Comparison of ENCODE assay signal across 8 cellular contexts in the genomic region with DNA sequence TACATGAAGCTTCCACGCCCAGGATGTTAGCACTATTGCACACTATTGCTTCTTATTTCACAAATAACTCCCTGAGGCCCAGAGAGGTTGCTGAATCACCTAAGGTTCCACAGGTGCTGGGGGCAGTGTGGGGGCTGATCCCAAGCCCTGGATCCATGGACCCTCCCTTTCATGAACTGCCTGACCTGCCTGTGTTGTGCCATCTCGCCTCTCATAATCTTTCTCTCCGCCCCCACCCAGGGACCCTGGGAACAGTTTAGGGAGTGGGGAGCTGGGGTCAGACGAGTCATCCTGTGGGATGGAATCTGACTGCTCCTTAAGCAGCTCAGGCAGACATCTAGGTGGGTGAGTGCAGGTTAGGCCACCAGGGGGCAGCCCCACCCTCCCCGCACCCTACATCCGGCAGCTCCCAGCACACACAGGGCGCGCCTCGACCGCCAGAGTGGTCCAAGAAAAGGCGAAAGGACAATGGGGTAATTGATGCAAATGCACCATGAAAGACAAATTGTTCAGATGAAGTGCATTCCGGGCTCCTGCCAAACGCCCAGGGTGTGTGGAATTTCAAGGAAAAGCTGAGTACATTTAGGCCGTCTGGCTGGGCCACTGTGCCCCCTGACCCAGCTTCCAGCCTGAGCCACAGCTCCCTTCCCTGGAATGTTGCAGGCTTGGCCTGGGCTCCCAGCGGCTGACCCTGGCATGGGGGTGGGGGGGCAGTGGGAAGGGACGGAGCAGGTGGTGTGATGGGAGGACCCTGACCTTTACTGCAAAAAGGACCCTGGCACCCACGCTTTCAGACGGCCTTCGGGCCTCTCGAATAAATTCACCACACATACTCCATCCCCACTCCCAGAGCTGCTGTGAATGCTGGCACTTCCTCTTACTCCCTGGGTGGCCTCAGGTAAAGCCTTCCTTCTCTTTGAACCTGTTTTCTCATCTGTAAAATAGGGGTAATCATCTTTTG. TPM values are rescaled to one million over a fixed set of nuclear protein-coding genes. Genes with fewer than 3 reads are reported as not detected.
A peak's percentile ranks its signal among the peaks of the same experiment; 100 is the strongest.
DNase-seq lines count a peak whose midpoint lies in the region; ATAC-seq and TF ChIP-seq lines count a peak whose summit lies in the region.

No MANE protein-coding gene starts in this region.

- peak overlapping the region; percentile 95 for H3K27ac ChIP-seq in caudate nucleus (ENCODE audit: low read depth, low read length)

- no peak overlapping the region for H3K4me3 ChIP-seq in WI38 (ENCODE audit: low read depth, low read length)

- no peak for ATAC-seq in GM18502 (IDR thresholded peaks at IDR 0.05; ENCODE audit: poor library complexity, unreplicated experiment)

- peak; percentile 64 for TF ChIP-seq CTCF in WI38 (IDR thresholded peaks at IDR 0.05; ENCODE audit: low read depth, low read length)

- DNase-seq in DMS53 (lab: John Stamatoyannopoulos, UW) (peak; percentile 84), H4 (ENCODE audit: low spot score) (peak; percentile 62), NAMALWA (ENCODE audit: low spot score) (peak; percentile 75), caudate nucleus (lab: John Stamatoyannopoulos, UW) (peak in 57 of 61 donors; percentile 28 to 92 (median 81)), kidney tubule cell (ENCODE audit: low spot score) (peak; percentile 80)
- DNase-seq in stimulated activated CD4-positive, alpha-beta T cell treated with anti-CD3 and anti-CD28 coated beads, Interleukin-2, amount 100 ng/mL, for 24 hours: peak; percentile 71 to 77

RNA-seq across cellular contexts. Expression of a gene that starts 20.8 kb away (rescaled TPM):
- total RNA-seq in H4 (2014; rRNA removed; shearing (Covaris generic)): 16.6 and 24.1 TPM in 2 replicates

RNA-seq across cellular contexts. Expression of a gene that starts 26.7 kb away (rescaled TPM):
- total RNA-seq in H4 (2014; rRNA removed; shearing (Covaris generic)): not detected in 2 replicates

RNA-seq across cellular contexts. Expression of a gene that starts 49.1 kb away (rescaled TPM):
- total RNA-seq in H4 (2014; rRNA removed; shearing (Covaris generic)): not detected in 2 replicates

RNA-seq across cellular contexts. Expression of a gene that starts 58.7 kb away (rescaled TPM):
- total RNA-seq in H4 (2014; rRNA removed; shearing (Covaris generic)): 402 and 518 TPM in 2 replicates
